Comparison of ENCODE assay signal across 25 cellular contexts in the genomic region with DNA sequence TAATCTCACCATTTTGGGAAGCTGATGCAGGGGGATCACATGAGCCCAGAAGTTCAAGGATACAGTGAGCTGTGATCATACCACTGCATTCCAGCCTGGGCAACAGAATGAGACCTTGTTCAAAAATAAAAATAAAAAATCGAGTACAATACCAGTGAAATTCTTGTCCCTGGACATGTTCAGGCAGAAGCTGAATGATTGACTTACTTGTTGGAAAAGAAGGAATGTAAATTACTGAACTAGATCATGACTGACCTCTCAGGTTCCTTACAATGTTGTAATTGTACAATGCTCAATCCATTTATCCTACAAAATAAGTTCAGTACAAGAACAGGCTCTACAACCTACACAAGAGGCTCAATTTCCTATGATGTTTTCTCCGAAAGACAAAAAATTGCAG.
"Had no signal": no experiment of that assay in that cellular context is flagged by ENCODE, and none has a peak within 500 bp of the region (broad histone marks: within the 10 kb centered on the region; RNA-seq: fewer than 3 reads in every experiment).

No MANE protein-coding gene starts in this region.

- H3K4me1 ChIP-seq: heart right ventricle, left lung, lower lobe of right lung, spleen, tibial nerve, upper lobe of right lung had no signal

- H3K4me3 ChIP-seq: heart right ventricle, left lung, lower lobe of right lung, mucosa of descending colon, ovary, skin epidermis, spleen, tibial nerve, upper lobe of right lung had no signal

- H3K27me3 ChIP-seq: heart right ventricle, left lung, ovary, spleen, tibial nerve, upper lobe of right lung had no signal

- DNase-seq: heart right ventricle; hippocampal formation; kidney; left colon; left lung; lower lobe of right lung; mesendoderm; midbrain; mucosa of descending colon; naive thymus-derived CD4-positive, alpha-beta T cell; ovary; right cardiac atrium; spleen; stimulated activated CD4-positive, alpha-beta T cell treated with anti-CD3 and anti-CD28 coated beads, Interleukin-4, amount 100 ng/mL, for 4 hours; stimulated activated CD8-positive, alpha-beta memory T cell treated with anti-CD3 and anti-CD28 coated beads, Interleukin-4, amount 100 ng/mL, for 48 hours; stimulated activated naive CD4-positive, alpha-beta T cell treated with Interleukin-2 at 50 U/mL for 16 hours; stimulated activated naive CD8-positive, alpha-beta T cell treated with anti-CD3 and anti-CD28 coated beads, Interleukin-15, amount 100 ng/mL, for 72 hours; substantia nigra; upper lobe of right lung had no signal

- H3K9me3 ChIP-seq: heart right ventricle, lower lobe of right lung, mucosa of descending colon, ovary, spleen, tibial nerve, upper lobe of right lung had no signal

- H3K27ac ChIP-seq: heart right ventricle, left lung, lower lobe of right lung, ovary, skin epidermis, spleen, tibial nerve, upper lobe of right lung had no signal

- H3K36me3 ChIP-seq: heart right ventricle, left lung, lower lobe of right lung, ovary, spleen, tibial nerve, upper lobe of right lung had no signal

- FAIRE-seq: kidney, urothelium cell line had no signal

- ATAC-seq: heart right ventricle; left colon; left lung; lower lobe of right lung; mucosa of descending colon; naive thymus-derived CD4-positive, alpha-beta T cell; natural killer cell treated with Interleukin-12 subunit alpha and Interleukin-12 subunit beta and Interleukin-15 and Interleukin-18, amount 100 ng/mL, for 72 hours; right cardiac atrium; sciatic nerve; stimulated activated memory B cell treated with anti-CD40 and anti-IgM and Interleukin-4, amounts not matched to agents 10 μg/mL and 1 μg/mL and 100 μg/mL, for 72 hours; stimulated activated naive CD8-positive, alpha-beta T cell treated with anti-CD3 and anti-CD28 coated beads, Interleukin-15, amount 100 ng/mL, for 72 hours; upper lobe of right lung had no signal
